Comparison of ENCODE assay signal across 25 cellular contexts in the genomic region with DNA sequence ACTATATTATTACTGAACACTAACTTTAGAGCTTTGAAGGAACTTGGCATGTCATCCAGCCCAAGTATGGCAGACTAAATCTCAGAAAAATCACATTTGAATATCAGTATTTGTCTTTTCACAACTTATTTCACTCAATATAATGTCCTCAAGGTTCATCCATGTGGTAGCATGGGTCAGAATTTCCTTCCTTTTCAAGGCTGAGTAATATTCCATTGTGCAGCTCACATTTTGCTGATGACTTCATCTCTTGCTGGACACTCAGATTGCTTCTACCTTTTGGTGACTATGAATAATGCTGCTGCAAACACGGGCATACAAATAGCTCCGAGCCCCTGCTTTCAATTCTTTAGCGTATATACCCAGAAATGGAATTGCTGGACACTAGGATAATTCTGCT.
"Had no signal": no experiment of that assay in that cellular context is flagged by ENCODE, and none has a peak within 500 bp of the region (broad histone marks: within the 10 kb centered on the region; RNA-seq: fewer than 3 reads in every experiment).

No MANE protein-coding gene starts in this region.

- H3K27me3 ChIP-seq: dorsolateral prefrontal cortex, esophagus squamous epithelium, foreskin keratinocyte, heart right ventricle, left lung had no signal

- DNase-seq: dermis blood vessel endothelial cell; dorsolateral prefrontal cortex; effector CD4-positive, alpha-beta T cell; effector memory CD4-positive, alpha-beta T cell; erythroblast; esophagus squamous epithelium; foreskin keratinocyte; glutamatergic neuron; heart right ventricle; hippocampal formation; left cardiac atrium; left lung; left ventricle myocardium superior; lower lobe of right lung; mesenchymal stem cell; mucosa of descending colon; naive B cell; naive thymus-derived CD8-positive, alpha-beta T cell had no signal

- H3K27me3 Mint-ChIP-seq: naive thymus-derived CD8-positive, alpha-beta T cell had no signal

- FAIRE-seq: colon, frontal cortex, islet of Langerhans, keratinocyte had no signal

- H3K9me3 ChIP-seq: esophagus squamous epithelium, left lung, lower lobe of right lung, mucosa of descending colon had no signal

- H3K4me1 Mint-ChIP-seq: mesothelial cell of epicardium; naive thymus-derived CD8-positive, alpha-beta T cell had no signal

- H3K27ac Mint-ChIP-seq: mesothelial cell of epicardium; naive thymus-derived CD8-positive, alpha-beta T cell had no signal

- H3K9me3 Mint-ChIP-seq: mesothelial cell of epicardium had no signal

- H3K36me3 Mint-ChIP-seq: naive B cell had no signal

- ATAC-seq: foreskin keratinocyte; left lung; lower lobe of right lung; mucosa of descending colon; naive thymus-derived CD8-positive, alpha-beta T cell had no signal

- H3K4me1 ChIP-seq: lower lobe of right lung had no signal

- H3K4me3 Mint-ChIP-seq: mesothelial cell of epicardium; naive B cell; naive thymus-derived CD8-positive, alpha-beta T cell had no signal

- H3K27ac ChIP-seq: coronary artery, dorsolateral prefrontal cortex, epithelial cell of prostate, foreskin keratinocyte, left lung, lower lobe of right lung had no signal

- H3K4me3 ChIP-seq: coronary artery, dorsolateral prefrontal cortex, esophagus squamous epithelium, heart right ventricle, left lung, lower lobe of right lung, mucosa of descending colon had no signal
